Comparison of ENCODE assay signal across 1 cellular context in the genomic region with DNA sequence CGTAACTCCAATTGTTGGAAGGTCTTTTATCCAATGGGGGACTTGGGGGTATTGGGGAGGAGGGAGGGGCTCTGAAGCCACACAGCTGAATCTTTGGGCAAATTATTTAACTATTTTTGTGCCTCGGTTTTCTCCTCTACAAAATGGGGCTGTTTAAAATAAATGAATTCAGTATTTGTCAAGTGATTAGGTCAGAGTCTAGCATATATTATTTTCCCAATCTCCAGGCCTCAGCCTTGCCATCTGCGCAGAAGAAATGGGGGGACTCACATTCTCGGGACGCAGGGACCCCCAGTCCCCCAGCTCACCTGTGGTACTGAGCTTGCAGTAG.
TF ChIP-seq lines count a peak whose summit lies in the region.

No MANE protein-coding gene starts in this region.

TF ChIP-seq in K562, 482 proteins besides CTCF, POLR2A, EP300 and RAD21:
- peak; percentile 73 for TF ChIP-seq RBM25 (IDR thresholded peaks at IDR 0.05; ENCODE audit: low read depth, low read length, severe bottlenecking)
- TF ChIP-seq, protein P1, sequence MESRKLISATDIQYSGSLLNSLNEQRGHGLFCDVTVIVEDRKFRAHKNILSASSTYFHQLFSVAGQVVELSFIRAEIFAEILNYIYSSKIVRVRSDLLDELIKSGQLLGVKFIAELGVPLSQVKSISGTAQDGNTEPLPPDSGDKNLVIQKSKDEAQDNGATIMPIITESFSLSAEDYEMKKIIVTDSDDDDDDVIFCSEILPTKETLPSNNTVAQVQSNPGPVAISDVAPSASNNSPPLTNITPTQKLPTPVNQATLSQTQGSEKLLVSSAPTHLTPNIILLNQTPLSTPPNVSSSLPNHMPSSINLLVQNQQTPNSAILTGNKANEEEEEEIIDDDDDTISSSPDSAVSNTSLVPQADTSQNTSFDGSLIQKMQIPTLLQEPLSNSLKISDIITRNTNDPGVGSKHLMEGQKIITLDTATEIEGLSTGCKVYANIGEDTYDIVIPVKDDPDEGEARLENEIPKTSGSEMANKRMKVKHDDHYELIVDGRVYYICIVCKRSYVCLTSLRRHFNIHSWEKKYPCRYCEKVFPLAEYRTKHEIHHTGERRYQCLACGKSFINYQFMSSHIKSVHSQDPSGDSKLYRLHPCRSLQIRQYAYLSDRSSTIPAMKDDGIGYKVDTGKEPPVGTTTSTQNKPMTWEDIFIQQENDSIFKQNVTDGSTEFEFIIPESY (CRISPR knock-in tag; IDR thresholded peaks at IDR 0.05), result no peak
- TF ChIP-seq BCOR (IDR thresholded peaks at IDR 0.05), result 0 out of 2 replicates have a peak, but pooled peaks have one; percentile 16
